Comparison of ENCODE assay signal across 26 cellular contexts in genomic region chr14:60220917-60221316, GRCh38.
"Had no signal": no experiment of that assay in that cellular context is flagged by ENCODE, and none has a peak within 500 bp of the region (broad histone marks: within the 10 kb centered on the region; RNA-seq: fewer than 3 reads in every experiment).

No MANE protein-coding gene starts in this region.

- H3K27me3 Mint-ChIP-seq: activated naive CD4-positive, alpha-beta T cell treated with anti-CD3 and anti-CD28 coated beads, Interleukin-2, amount 50 U/mL, for 24 hours; dendritic cell treated with granulocyte-macrophage colony-stimulating factor and Interleukin-4, amounts not matched to agents 40 ng/mL and 50 ng/mL, for 4 days; naive thymus-derived CD8-positive, alpha-beta T cell; T-cell had no signal

- H3K4me2 ChIP-seq: neural progenitor cell, smooth muscle cell had no signal

- H3K36me3 Mint-ChIP-seq: activated naive CD4-positive, alpha-beta T cell treated with anti-CD3 and anti-CD28 coated beads, Interleukin-2, amount 50 U/mL, for 24 hours; mesothelial cell of epicardium; naive thymus-derived CD8-positive, alpha-beta T cell; neural progenitor cell; T-cell had no signal

- ATAC-seq: foreskin keratinocyte had no signal

- H3K27ac Mint-ChIP-seq: activated naive CD4-positive, alpha-beta T cell treated with anti-CD3 and anti-CD28 coated beads, Interleukin-2, amount 50 U/mL, for 24 hours; dendritic cell treated with granulocyte-macrophage colony-stimulating factor and Interleukin-4, amounts not matched to agents 40 ng/mL and 50 ng/mL, for 4 days; mesothelial cell of epicardium; neural progenitor cell; T-cell; T-helper 2 cell treated with Interferon-gamma antibody and Interleukin-4, amounts not matched to agents 5 μg/mL and 100 μg/mL, for 36 hours had no signal

- H3K9me3 ChIP-seq: adrenal gland, ascending aorta, left ventricle myocardium inferior, sigmoid colon, transverse colon, uterus had no signal

- H3K4me1 Mint-ChIP-seq: activated naive CD4-positive, alpha-beta T cell treated with anti-CD3 and anti-CD28 coated beads, Interleukin-2, amount 50 U/mL, for 24 hours; mesothelial cell of epicardium had no signal

- H3K4me1 ChIP-seq: adrenal gland, foreskin keratinocyte had no signal

- DNase-seq: activated gamma-delta T cell treated with Interleukin-2 at 50 U/mL for 16 hours; adrenal gland; brain microvascular endothelial cell; caudate nucleus; effector CD4-positive, alpha-beta T cell; erythroblast; foreskin keratinocyte; left ventricle myocardium inferior; naive thymus-derived CD8-positive, alpha-beta T cell; posterior cingulate gyrus; sigmoid colon; stimulated activated CD4-positive, alpha-beta T cell treated with anti-CD3 and anti-CD28 coated beads, Interleukin-15, amount 100 ng/mL, for 24 hours; stimulated activated CD4-positive, alpha-beta T cell treated with anti-CD3 and anti-CD28 coated beads, Interleukin-2, amount 100 ng/mL, for 48 hours; stimulated activated CD8-positive, alpha-beta memory T cell treated with anti-CD3 and anti-CD28 coated beads, Interleukin-4, amount 100 ng/mL, for 48 hours; stimulated activated naive CD4-positive, alpha-beta T cell treated with Interleukin-2 at 50 U/mL for 16 hours; T-cell; transverse colon; uterus had no signal

- H3K27me3 ChIP-seq: adrenal gland, ascending aorta, brain microvascular endothelial cell, neural progenitor cell, sigmoid colon, transverse colon, uterus had no signal

- H3K9ac ChIP-seq: neural progenitor cell had no signal

- H3K36me3 ChIP-seq: adrenal gland, ascending aorta, brain microvascular endothelial cell, left ventricle myocardium inferior, neural progenitor cell, sigmoid colon, transverse colon, uterus had no signal

- FAIRE-seq: TTC549 had no signal

- H3K9me3 Mint-ChIP-seq: activated naive CD4-positive, alpha-beta T cell treated with anti-CD3 and anti-CD28 coated beads, Interleukin-2, amount 50 U/mL, for 24 hours; dendritic cell treated with granulocyte-macrophage colony-stimulating factor and Interleukin-4, amounts not matched to agents 40 ng/mL and 50 ng/mL, for 4 days; mesothelial cell of epicardium; naive thymus-derived CD8-positive, alpha-beta T cell; T-cell; T-helper 2 cell treated with Interferon-gamma antibody and Interleukin-4, amounts not matched to agents 5 μg/mL and 100 μg/mL, for 36 hours had no signal

- H3K27ac ChIP-seq: adrenal gland, ascending aorta, brain microvascular endothelial cell, foreskin keratinocyte, left ventricle myocardium inferior, neural progenitor cell, sigmoid colon, transverse colon, uterus had no signal

- H3K4me3 ChIP-seq: adrenal gland, ascending aorta, left ventricle myocardium inferior, neural progenitor cell, sigmoid colon, smooth muscle cell, transverse colon, uterus had no signal

- H2AFZ ChIP-seq: neural progenitor cell had no signal

- H3K4me3 Mint-ChIP-seq: activated naive CD4-positive, alpha-beta T cell treated with anti-CD3 and anti-CD28 coated beads, Interleukin-2, amount 50 U/mL, for 24 hours; dendritic cell treated with granulocyte-macrophage colony-stimulating factor and Interleukin-4, amounts not matched to agents 40 ng/mL and 50 ng/mL, for 4 days; mesothelial cell of epicardium; naive thymus-derived CD8-positive, alpha-beta T cell; neural progenitor cell; T-cell; T-helper 2 cell treated with Interferon-gamma antibody and Interleukin-4, amounts not matched to agents 5 μg/mL and 100 μg/mL, for 36 hours had no signal
